In the genomic region with DNA sequence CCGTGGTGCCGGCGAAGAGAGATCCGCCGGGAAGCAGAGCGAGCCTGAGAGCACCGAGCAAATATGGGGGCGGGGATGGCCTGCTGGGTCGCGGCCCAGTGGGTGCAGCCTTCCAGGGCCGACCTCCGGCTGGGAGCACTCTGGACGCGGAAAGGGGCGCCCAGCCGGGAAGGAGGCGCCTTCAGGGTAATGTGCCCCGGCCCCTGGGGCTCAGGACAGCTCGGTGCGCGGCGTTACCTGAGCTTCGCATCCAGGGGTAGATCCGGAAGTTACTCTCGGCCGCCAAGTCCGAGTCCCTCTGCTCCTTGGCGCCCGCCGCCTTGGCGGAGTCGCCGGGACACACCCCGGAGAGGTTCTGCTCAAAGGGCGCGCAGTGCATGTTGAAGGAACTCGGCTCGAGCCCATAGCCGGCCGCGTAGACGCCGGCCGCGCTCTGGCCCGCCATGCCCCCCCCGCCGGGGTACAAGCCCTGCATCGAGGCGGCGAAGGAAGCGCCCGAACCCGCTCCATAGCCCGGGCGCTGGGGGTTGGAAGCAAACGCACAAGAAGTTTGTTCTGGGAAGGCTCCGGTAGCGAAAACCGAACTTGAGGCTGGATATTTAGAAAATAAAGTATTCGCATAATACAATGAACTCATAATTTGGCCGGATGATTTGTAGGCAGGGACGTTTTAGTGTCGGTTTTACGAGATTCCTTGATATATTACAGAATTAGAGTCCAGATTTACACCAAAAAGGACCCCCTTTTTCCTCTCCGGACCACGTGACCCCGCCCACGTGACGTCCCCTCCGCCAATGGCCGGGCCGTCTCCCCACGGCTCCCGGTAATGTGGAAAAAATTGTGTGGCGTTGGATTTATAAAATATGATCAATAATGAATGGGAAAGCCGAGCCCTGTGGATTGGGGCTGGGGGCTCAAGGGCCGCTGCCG, we compare ENCODE assay signal across 8 cellular contexts. TPM values are rescaled to one million over a fixed set of nuclear protein-coding genes. Genes with fewer than 3 reads are reported as not detected.
DNase-seq lines count a peak whose midpoint lies in the region; ATAC-seq and TF ChIP-seq lines count a peak whose summit lies in the region.

Gene HOXB7, minus strand, starts transcription at position 736 of the 930 bp plus-strand sequence. Its CDS starts 99 bp downstream, at position 637.

- no peaks in the 10 kb centered on the region for H3K79me1 ChIP-seq in H9 (ENCODE audit: insufficient read depth, low read depth, low read length, poor library complexity, severe bottlenecking)

- peak within 1 kb of the TSS; percentile 45 for H3K4me2 ChIP-seq in H9 (ENCODE audit: insufficient read depth, insufficient read length, low read length)
- peak within 1 kb of the TSS; percentile 99 for H3K4me2 ChIP-seq in skeletal muscle satellite cell (ENCODE audit: low read length)

- no CpG with 5 or more reads among the region's 79 CpGs for WGBS in H9 (ENCODE audit: extremely low coverage, insufficient read length, low lambda C conversion rate)

- H2AFZ ChIP-seq in H9 (ENCODE audit: low read length): no peak within 1 kb of the TSS

- H3K9me3 ChIP-seq in H9 (ENCODE audit: control insufficient read depth, low read depth, low read length): no peaks in the 10 kb centered on the region
- H3K9me3 ChIP-seq in Panc1 (ENCODE audit: control insufficient read depth, insufficient read depth, low read depth, low read length): no peaks in the 10 kb centered on the region
- no peaks in the 10 kb centered on the region for H3K9me3 ChIP-seq in iPS-15b (ENCODE audit: control insufficient read depth, insufficient read depth, low read length)
- H3K9me3 ChIP-seq in skeletal muscle satellite cell (replicated peaks; ENCODE audit: low read length): no peaks in the 10 kb centered on the region

- DNase-seq in CD1c-positive myeloid dendritic cell (ENCODE audit: extremely low spot score) (peak; percentile 32), H9 (peak; percentile 70), Panc1 (ENCODE audit: low read depth, low spot score) (no peak), osteocyte (ENCODE audit: extremely low spot score, unreplicated experiment) (no peak)

- no peak within 1 kb of the TSS for H3T11ph ChIP-seq in H9 (ENCODE audit: low read length)

- H3K4me1 Mint-ChIP-seq in H9 (peaks cover 12 to 25% of the 10 kb centered on the region in 2 experiments), osteocyte (ENCODE audit: unreplicated experiment) (peaks cover 20% of the 10 kb centered on the region)
- peaks cover 45% of the 10 kb centered on the region for H3K4me1 Mint-ChIP-seq in activated naive CD4-positive, alpha-beta T cell treated with anti-CD3 and anti-CD28 coated beads, Interleukin-2, amount 50 U/mL, for 24 hours

- no peak within 1 kb of the TSS for H4K8ac ChIP-seq in H9 (replicated peaks; ENCODE audit: insufficient read length, low read depth, low read length)

- peaks cover 100% of the 10 kb centered on the region for H3K27me3 Mint-ChIP-seq in H9 (ENCODE audit: low read depth)
- H3K27me3 Mint-ChIP-seq in activated naive CD4-positive, alpha-beta T cell treated with anti-CD3 and anti-CD28 coated beads, Interleukin-2, amount 50 U/mL, for 24 hours: peaks cover 49% of the 10 kb centered on the region
- H3K27me3 Mint-ChIP-seq in osteocyte (ENCODE audit: unreplicated experiment): peaks cover 84% of the 10 kb centered on the region

- H3K36me3 Mint-ChIP-seq in H9 (ENCODE audit: insufficient read depth in 1 of 3, low read depth in 3 of 3) (no peaks in the 10 kb centered on the region; a peak in 1 of 7 replicates), osteocyte (ENCODE audit: unreplicated experiment) (no peaks in the 10 kb centered on the region)
- no peaks in the 10 kb centered on the region for H3K36me3 Mint-ChIP-seq in activated naive CD4-positive, alpha-beta T cell treated with anti-CD3 and anti-CD28 coated beads, Interleukin-2, amount 50 U/mL, for 24 hours

- H3K36me3 ChIP-seq in Panc1 (ENCODE audit: control insufficient read depth, insufficient read depth, low read length) (peaks cover 2% of the 10 kb centered on the region), iPS-15b (ENCODE audit: control insufficient read depth, insufficient read depth, low read length) (no peaks in the 10 kb centered on the region), skeletal muscle satellite cell (ENCODE audit: insufficient read depth, low read length) (no peaks in the 10 kb centered on the region)

- intact Hi-C loops in Panc1 (cut with micrococcal nuclease; ENCODE audit: unreplicated experiment): loop anchor here (1.0 to 10.0 kb wide), 2 partner anchors 35 to 586 kb away; no protein-coding TSS in a partner anchor

- H3K4me3 Mint-ChIP-seq in H9 (peak within 1 kb of the TSS; percentile 25 to 69), osteocyte (ENCODE audit: unreplicated experiment) (no peak within 1 kb of the TSS)
- peak within 1 kb of the TSS; percentile 94 for H3K4me3 Mint-ChIP-seq in activated naive CD4-positive, alpha-beta T cell treated with anti-CD3 and anti-CD28 coated beads, Interleukin-2, amount 50 U/mL, for 24 hours

- POLR2A ChIA-PET in Panc1 (lab: Charles Lee): interaction anchor here (0.5 to 2.1 kb wide), 5 partner anchors 12 to 1072 kb away, joined by 4 to 19 read pairs (median 5); no protein-coding TSS in a partner anchor

- no peak within 1 kb of the TSS for H2BK12ac ChIP-seq in H9 (ENCODE audit: insufficient read length, low read depth, low read length)

- CTCF ChIA-PET in Panc1 (lab: Charles Lee): interaction anchor here (0.6 kb wide), 2 partner anchors 9 to 252 kb away, joined by 3 read pairs; no protein-coding TSS in a partner anchor

- no peak within 1 kb of the TSS for H2BK20ac ChIP-seq in H9 (ENCODE audit: low read depth, low read length, poor library complexity, severe bottlenecking)

- no peaks in the 10 kb centered on the region for H3K79me2 ChIP-seq in H9 (ENCODE audit: insufficient read depth, low read length)

- H3K4me3 ChIP-seq in Panc1 (ENCODE audit: low read depth in 2 of 2, low read length in 2 of 2): peak within 1 kb of the TSS; percentile 68 to 71
- peak within 1 kb of the TSS; percentile 43 for H3K4me3 ChIP-seq in iPS-15b (ENCODE audit: low read depth, low read length)
- peak within 1 kb of the TSS; percentile 95 for H3K4me3 ChIP-seq in skeletal muscle satellite cell (ENCODE audit: low read length)

- TF ChIP-seq CTCF in H9 (conservative IDR thresholded peaks at IDR 0.05): no peak
- no peak for TF ChIP-seq CTCF in Panc1 (IDR thresholded peaks at IDR 0.05)
- no peak for TF ChIP-seq CTCF in osteocyte (IDR thresholded peaks at IDR 0.05)

- H3K23ac ChIP-seq in H9 (ENCODE audit: insufficient read length, low read depth, low read length): no peak within 1 kb of the TSS

- no peak within 1 kb of the TSS for H4K91ac ChIP-seq in H9 (ENCODE audit: insufficient read length, low read depth, low read length)

- peaks cover 5% of the 10 kb centered on the region for H3K23me2 ChIP-seq in H9 (ENCODE audit: insufficient read length, low read depth, low read length, poor library complexity, severe bottlenecking)

- peak; percentile 22 for ATAC-seq in Panc1
- no peak for ATAC-seq in GM19467 (IDR thresholded peaks at IDR 0.05; ENCODE audit: unreplicated experiment)

- H3K27ac ChIP-seq in H9 (ENCODE audit: insufficient read length, low read depth, low read length) (no peak within 1 kb of the TSS), Panc1 (ENCODE audit: low read length) (peak within 1 kb of the TSS; percentile 99)

- no peak within 1 kb of the TSS for H3K18ac ChIP-seq in H9 (ENCODE audit: insufficient read length, low read depth, low read length)

- H3K27me3 ChIP-seq in H9 (ENCODE audit: insufficient read depth, low read length): peaks cover 95% of the 10 kb centered on the region
- no peaks in the 10 kb centered on the region for H3K27me3 ChIP-seq in Panc1 (ENCODE audit: control insufficient read depth, insufficient read depth, low read length)
- H3K27me3 ChIP-seq in iPS-15b (ENCODE audit: control insufficient read depth, insufficient read depth, low read length): peaks cover 97% of the 10 kb centered on the region
- peaks cover 18% of the 10 kb centered on the region for H3K27me3 ChIP-seq in skeletal muscle satellite cell (ENCODE audit: control insufficient read depth, insufficient read depth, low read length)

- no peak within 1 kb of the TSS for H3K14ac ChIP-seq in H9 (ENCODE audit: insufficient read depth, low read length)

- H3K4me1 ChIP-seq in H9 (ENCODE audit: insufficient read depth, low read length) (no peaks in the 10 kb centered on the region), Panc1 (ENCODE audit: control insufficient read depth, insufficient read depth, low read length) (peaks cover 55% of the 10 kb centered on the region), iPS-15b (ENCODE audit: control insufficient read depth, insufficient read depth, low read length) (peaks cover 4% of the 10 kb centered on the region), skeletal muscle satellite cell (ENCODE audit: control insufficient read depth, insufficient read depth, low read length) (peaks cover 25% of the 10 kb centered on the region)

- H3K27ac Mint-ChIP-seq in H9 (no peak within 1 kb of the TSS; a peak in 1 of 7 replicates), osteocyte (ENCODE audit: unreplicated experiment) (no peak within 1 kb of the TSS)
- no peak within 1 kb of the TSS for H3K27ac Mint-ChIP-seq in activated naive CD4-positive, alpha-beta T cell treated with anti-CD3 and anti-CD28 coated beads, Interleukin-2, amount 50 U/mL, for 24 hours

- no peak within 1 kb of the TSS for H2BK120ac ChIP-seq in H9 (ENCODE audit: low read depth, low read length, poor library complexity, severe bottlenecking)

- H3K9ac ChIP-seq in H9 (ENCODE audit: extremely low read depth, insufficient read length, low read length) (no peak within 1 kb of the TSS), iPS-15b (ENCODE audit: low read depth, low read length) (no peak within 1 kb of the TSS), skeletal muscle satellite cell (ENCODE audit: low read depth, low read length) (peak within 1 kb of the TSS; percentile 98)

- no peak within 1 kb of the TSS for H2BK15ac ChIP-seq in H9 (ENCODE audit: low read depth, low read length)

- H4K5ac ChIP-seq in H9 (ENCODE audit: insufficient read length, low read depth, low read length): no peak within 1 kb of the TSS

- H2AK5ac ChIP-seq in H9 (ENCODE audit: insufficient read length, low read length): no peak within 1 kb of the TSS

- no peak within 1 kb of the TSS for H3K4ac ChIP-seq in H9 (ENCODE audit: low read depth, low read length)

- in situ Hi-C loops in Panc1 (cut with HindIII; ENCODE audit: low pct_unique_long_range_greater_than_20kb, low sequenced_read_pairs): no loop called here

- H2BK5ac ChIP-seq in H9 (ENCODE audit: insufficient read length, low read length): no peak within 1 kb of the TSS

- H4K20me1 ChIP-seq in H9 (ENCODE audit: control insufficient read depth, insufficient read depth, insufficient read length): no peaks in the 10 kb centered on the region

- peaks cover 9 to 23% of the 10 kb centered on the region in 2 experiments for H3K9me3 Mint-ChIP-seq in H9
- H3K9me3 Mint-ChIP-seq in activated naive CD4-positive, alpha-beta T cell treated with anti-CD3 and anti-CD28 coated beads, Interleukin-2, amount 50 U/mL, for 24 hours: no peaks in the 10 kb centered on the region
- H3K9me3 Mint-ChIP-seq in osteocyte (ENCODE audit: unreplicated experiment): no peaks in the 10 kb centered on the region

- H3K56ac ChIP-seq in H9 (ENCODE audit: insufficient read length, low read depth, low read length): no peak within 1 kb of the TSS

- BruUV-seq in Panc1 (replicated peaks; lab: Mats Ljungman, UMichigan): no TSS peak

RNA-seq across cellular contexts. Expression of gene HOXB7, which starts in this region (rescaled TPM):
- total RNA-seq in H9 (2021): not detected in 2 replicates
- total RNA-seq in Panc1 (2021; ENCODE audit: unreplicated experiment): 44.0 TPM
- 36.5 TPM for polyA plus RNA-seq in Panc1 (2012; ENCODE audit: insufficient read length)
- total RNA-seq in skeletal muscle satellite cell (2012; rRNA removed): 1.5 and 4.1 TPM in 2 replicates
- total RNA-seq in osteocyte: not detected in 2 replicates

Comparison
In these comparisons a context has a peak if more than half of its experiments do, and no peak if none do; other contexts are left out.
1. RNA of gene HOXB7 (total RNA-seq): 44.0 TPM in Panc1 (single experiment); not detected in H9 and not detected in osteocyte; every median in the first group is over 10 times any median in the second.
2. Peak in DNase-seq and H3K4me2 ChIP-seq in H9; RNA of the gene not detected or under 1 TPM.
3. H3K4me3 ChIP-seq: peak in every context shown above with its lines; median percentile 95 in skeletal muscle satellite cell; 70 in Panc1; 43 in iPS-15b.